In the genomic region with DNA sequence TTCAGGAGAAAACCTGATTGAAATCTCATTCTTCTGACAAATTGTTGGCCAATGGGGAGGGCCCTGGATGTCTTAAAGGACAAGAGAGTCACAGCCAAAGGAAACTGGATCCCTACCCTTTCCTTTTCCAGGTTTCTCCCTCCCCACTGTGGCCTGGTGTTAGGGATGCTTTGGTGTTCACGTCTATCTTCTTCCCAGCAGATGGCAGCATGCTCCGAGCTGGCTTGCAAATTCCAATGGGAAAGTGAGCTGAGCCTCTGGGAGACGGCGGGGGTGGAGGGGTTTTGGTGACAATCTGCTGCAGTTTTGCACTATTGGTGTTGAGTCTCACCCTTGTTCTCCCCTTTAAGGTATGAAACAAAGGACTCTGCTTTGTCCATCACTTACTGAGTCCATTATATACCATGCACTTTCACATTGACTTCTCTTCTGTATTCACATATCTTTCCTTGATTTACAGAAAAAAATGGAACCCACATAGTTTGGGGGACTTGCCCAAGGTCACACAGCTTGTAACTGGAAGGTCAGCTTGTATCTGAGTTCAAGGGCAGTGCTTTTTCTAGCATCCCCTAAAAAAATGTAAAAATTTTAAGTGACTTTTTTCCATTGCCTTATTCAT, we compare ENCODE assay signal across 8 cellular contexts. TPM values are rescaled to one million over a fixed set of nuclear protein-coding genes. Genes with fewer than 3 reads are reported as not detected.
DNase-seq lines count a peak whose midpoint lies in the region; ATAC-seq and TF ChIP-seq lines count a peak whose summit lies in the region.

No MANE protein-coding gene starts in this region.

- H3K36me3 Mint-ChIP-seq in activated T-cell treated with anti-CD3 and anti-CD28 coated beads, Interleukin-2, amount 50 U/mL, for 4 hours (ENCODE audit: insufficient read depth), result no peaks in the 10 kb centered on the region
- H3K36me3 Mint-ChIP-seq in activated T-helper 17 cell treated with anti-CD3 and anti-CD28 coated beads, Interleukin-2, amount 50 U/mL, for 72 hours (ENCODE audit: low read depth), result no peaks in the 10 kb centered on the region

- no peak overlapping the region for H3K4me3 Mint-ChIP-seq in activated T-cell treated with anti-CD3 and anti-CD28 coated beads, Interleukin-2, amount 50 U/mL, for 4 hours
- no peak overlapping the region for H3K4me3 Mint-ChIP-seq in activated T-helper 17 cell treated with anti-CD3 and anti-CD28 coated beads, Interleukin-2, amount 50 U/mL, for 72 hours

- peak in 1 of 2 donors; percentile 61 for ATAC-seq in right cardiac atrium
- ATAC-seq in activated T-cell treated with anti-CD3 and anti-CD28 coated beads, Interleukin-2, amount 50 U/mL, for 4 hours, result no peak
- ATAC-seq in activated T-helper 17 cell treated with anti-CD3 and anti-CD28 coated beads, Interleukin-2, amount 50 U/mL, for 72 hours (replicated peaks), result no peak

- H3K36me3 ChIP-seq in smooth muscle cell (ENCODE audit: low read depth), result no peaks in the 10 kb centered on the region

- no peaks in the 10 kb centered on the region for H4K20me1 ChIP-seq in smooth muscle cell (ENCODE audit: low read depth)

- no peak overlapping the region for H3K4me3 ChIP-seq in WI38 (ENCODE audit: low read depth, low read length)
- no peak overlapping the region for H3K4me3 ChIP-seq in right cardiac atrium (ENCODE audit: low read length)
- H3K4me3 ChIP-seq in smooth muscle cell, result no peak overlapping the region

- H3K27me3 ChIP-seq in right cardiac atrium (ENCODE audit: control insufficient read depth, insufficient read depth) (no peaks in the 10 kb centered on the region), smooth muscle cell (ENCODE audit: low read depth) (peaks cover 12% of the 10 kb centered on the region)

- no peak overlapping the region for H3K9ac ChIP-seq in smooth muscle cell (ENCODE audit: low read depth)

- WGBS in right cardiac atrium, result 1% methylated on average over 4 of the region's 4 CpGs
- 7% methylated on average over 4 of the region's 4 CpGs for WGBS in smooth muscle cell (ENCODE audit: low lambda C conversion rate)

- H3K4me1 ChIP-seq in right cardiac atrium (ENCODE audit: control insufficient read depth, insufficient read depth, low read length) (no peaks in the 10 kb centered on the region), smooth muscle cell (ENCODE audit: low read depth) (no peaks in the 10 kb centered on the region)

- no peak overlapping the region for H3K27ac Mint-ChIP-seq in activated T-helper 17 cell treated with anti-CD3 and anti-CD28 coated beads, Interleukin-2, amount 50 U/mL, for 72 hours

- DNase-seq in DMS79 treated with DMSO at 0.1 percent for 48 hours (lab: John Stamatoyannopoulos, UW) (peak; percentile 82), NCI-H146 (lab: John Stamatoyannopoulos, UW) (peak; percentile 60), right cardiac atrium (peak; percentile 27 to 64 (median 55)), smooth muscle cell (lab: John Stamatoyannopoulos, UW; ENCODE audit: unreplicated experiment) (no peak)
- no peak for DNase-seq in stimulated activated CD8-positive, alpha-beta memory T cell treated with anti-CD3 and anti-CD28 coated beads, Interleukin-4, amount 100 ng/mL, for 48 hours
- no peak for DNase-seq in activated T-cell treated with anti-CD3 and anti-CD28 coated beads, Interleukin-2, amount 50 U/mL, for 4 hours

- H3K4me1 Mint-ChIP-seq in activated T-cell treated with anti-CD3 and anti-CD28 coated beads, Interleukin-2, amount 50 U/mL, for 4 hours (ENCODE audit: low read depth), result no peaks in the 10 kb centered on the region
- H3K4me1 Mint-ChIP-seq in activated T-helper 17 cell treated with anti-CD3 and anti-CD28 coated beads, Interleukin-2, amount 50 U/mL, for 72 hours, result peaks cover 6% of the 10 kb centered on the region

- no peaks in the 10 kb centered on the region for H3K79me2 ChIP-seq in smooth muscle cell (ENCODE audit: low read depth)

- TF ChIP-seq CTCF in WI38 (IDR thresholded peaks at IDR 0.05; ENCODE audit: low read depth, low read length) (peak; percentile 66), smooth muscle cell (IDR thresholded peaks at IDR 0.05; ENCODE audit: borderline replicate concordance, insufficient read depth, poor library complexity, severe bottlenecking) (peak; percentile 58)

- H2AFZ ChIP-seq in smooth muscle cell (ENCODE audit: low read depth), result no peak overlapping the region

- intact Hi-C loops in right cardiac atrium (cut with DNase I), result no loop called here

- H3K9me3 ChIP-seq in right cardiac atrium (ENCODE audit: control insufficient read depth, low read length), result no peaks in the 10 kb centered on the region
- H3K9me3 ChIP-seq in smooth muscle cell (replicated peaks; ENCODE audit: low read depth), result no peaks in the 10 kb centered on the region

- H3K9me3 Mint-ChIP-seq in activated T-cell treated with anti-CD3 and anti-CD28 coated beads, Interleukin-2, amount 50 U/mL, for 4 hours, result no peaks in the 10 kb centered on the region
- no peaks in the 10 kb centered on the region for H3K9me3 Mint-ChIP-seq in activated T-helper 17 cell treated with anti-CD3 and anti-CD28 coated beads, Interleukin-2, amount 50 U/mL, for 72 hours

- H3K27ac ChIP-seq in right cardiac atrium (ENCODE audit: low read length) (no peak overlapping the region), smooth muscle cell (ENCODE audit: low read depth) (no peak overlapping the region)

- peaks cover 25% of the 10 kb centered on the region for H3K27me3 Mint-ChIP-seq in activated T-cell treated with anti-CD3 and anti-CD28 coated beads, Interleukin-2, amount 50 U/mL, for 4 hours (ENCODE audit: low read depth)
- peaks cover 27% of the 10 kb centered on the region for H3K27me3 Mint-ChIP-seq in activated T-helper 17 cell treated with anti-CD3 and anti-CD28 coated beads, Interleukin-2, amount 50 U/mL, for 72 hours

- H3F3A ChIP-seq in smooth muscle cell (ENCODE audit: low read depth), result no peaks in the 10 kb centered on the region

- no peak overlapping the region for H3K4me2 ChIP-seq in smooth muscle cell

RNA-seq across cellular contexts. Expression of a gene that starts 39.3 kb away (rescaled TPM):
- total RNA-seq in right cardiac atrium (not detected), smooth muscle cell (not detected in 2 replicates)
- polyA plus RNA-seq in right cardiac atrium (not detected), smooth muscle cell (not detected in 2 replicates)
- under 1 TPM in 1 of 3 donors, not detected in 2; 0.05 TPM for total RNA-seq in activated T-cell treated with anti-CD3 and anti-CD28 coated beads, Interleukin-2, amount 50 U/mL, for 4 hours
- not detected for total RNA-seq in activated T-helper 17 cell treated with anti-CD3 and anti-CD28 coated beads, Interleukin-2, amount 50 U/mL, for 72 hours

RNA-seq across cellular contexts. Expression of a gene that starts 50.8 kb away (rescaled TPM):
- total RNA-seq in right cardiac atrium (under 1 TPM; 0.06 to 0.20 (median 0.12) TPM), smooth muscle cell (0.04 TPM in 1 of 2 replicates, not detected in the other)
- polyA plus RNA-seq in right cardiac atrium (0.07 TPM), smooth muscle cell (0.03 and 0.05 TPM in 2 replicates)
- total RNA-seq in activated T-cell treated with anti-CD3 and anti-CD28 coated beads, Interleukin-2, amount 50 U/mL, for 4 hours, result under 1 TPM; 0.05 to 0.16 (median 0.10) TPM
- total RNA-seq in activated T-helper 17 cell treated with anti-CD3 and anti-CD28 coated beads, Interleukin-2, amount 50 U/mL, for 72 hours, result under 1 TPM; 0.11 to 0.19 TPM

Comparison
In these comparisons a context has a peak if more than half of its experiments do, and no peak if none do; other contexts are left out.
1. DNase-seq: peak in DMS79 treated with DMSO at 0.1 percent for 48 hours (single experiment), NCI-H146 (single experiment) and right cardiac atrium (3 of 3); none in smooth muscle cell (single experiment), stimulated activated CD8-positive, alpha-beta memory T cell treated with anti-CD3 and anti-CD28 coated beads, Interleukin-4, amount 100 ng/mL, for 48 hours (single experiment) and activated T-cell treated with anti-CD3 and anti-CD28 coated beads, Interleukin-2, amount 50 U/mL, for 4 hours (single experiment).